ENCODE assay signal across 16 cellular contexts in genomic region chr1:229248821-229249817, GRCh38. TPM values are rescaled to one million over a fixed set of nuclear protein-coding genes. Genes with fewer than 3 reads are reported as not detected.
DNase-seq lines count a peak whose midpoint lies in the region; ATAC-seq and TF ChIP-seq lines count a peak whose summit lies in the region.
"Had no signal": no experiment of that assay in that cellular context is flagged by ENCODE, and none has a peak within 500 bp of the region (broad histone marks: within the 10 kb centered on the region; RNA-seq: fewer than 3 reads in every experiment).

No MANE protein-coding gene starts in this region.

- no peaks in the 10 kb centered on the region for H3F3A ChIP-seq in GM23338 (replicated peaks; ENCODE audit: low read depth)

- POLR2A ChIA-PET in T-cell (lab: Charles Lee) (interaction anchor here in 1 of 2 donors (0.6 kb wide), 1 partner anchor 21 kb away, joined by 4 read pairs; no protein-coding TSS in a partner anchor), GM10248 (lab: Yijun Ruan, JAX) (no interaction called here)

- no peak overlapping the region for H3K9ac ChIP-seq in BLaER1 treated with 17β-estradiol and CSF1 and Interleukin-3, amounts not matched to agents 10 nM and 100 nM

- H3K9me3 Mint-ChIP-seq in GM23338: peaks cover 5% of the 10 kb centered on the region; the same call in 2 of the 3 replicates
- peaks cover 0 to 6% (median 3%) of the 10 kb centered on the region in 3 donors for H3K9me3 Mint-ChIP-seq in T-cell

- intact Hi-C loops in cardiac septum (cut with DNase I): no loop called here

- H3K36me3 Mint-ChIP-seq in GM23338 (ENCODE audit: low read depth) (peaks cover 5% of the 10 kb centered on the region; the same call in 1 of the 3 replicates), T-cell (peaks cover 6% of the 10 kb centered on the region)

- no peaks in the 10 kb centered on the region for H3K79me2 ChIP-seq in GM23338 (replicated peaks; ENCODE audit: insufficient read depth)

- peak overlapping the region; percentile 73 for H2AFZ ChIP-seq in GM23338

- peaks cover 8% of the 10 kb centered on the region; the same call in 1 of the 2 replicates for H3K9me2 ChIP-seq in GM23338 (ENCODE audit: insufficient read depth)

- no peaks in the 10 kb centered on the region for H3K36me3 ChIP-seq in BLaER1 treated with 17β-estradiol and CSF1 and Interleukin-3, amounts not matched to agents 10 nM and 100 nM
- H3K36me3 ChIP-seq in GM23338 (ENCODE audit: insufficient read depth): no peaks in the 10 kb centered on the region
- H3K36me3 ChIP-seq: ascending aorta, Peyer's patch had no signal

- no peaks in the 10 kb centered on the region for H3K27me3 ChIP-seq in BLaER1 treated with 17β-estradiol and CSF1 and Interleukin-3, amounts not matched to agents 10 nM and 100 nM
- no peaks in the 10 kb centered on the region for H3K27me3 ChIP-seq in GM23338 (ENCODE audit: insufficient read depth)
- H3K27me3 ChIP-seq: ascending aorta, Peyer's patch had no signal

- CTCF ChIA-PET in T-cell (lab: Charles Lee): interaction anchor here in 1 of 2 donors (0.5 kb wide), 1 partner anchor 243 kb away, joined by 3 read pairs; no protein-coding TSS in a partner anchor
- CTCF ChIA-PET in GM10248 (lab: Yijun Ruan, JAX): interaction anchor here (0.7 to 1.0 kb wide), 2 partner anchors 9 to 21 kb away, joined by 3 read pairs; no protein-coding TSS in a partner anchor

- peaks cover 3 to 6% (median 5%) of the 10 kb centered on the region in 11 experiments; a peak in 19 of 22 replicates for H3K9me3 ChIP-seq in BLaER1 treated with 17β-estradiol and CSF1 and Interleukin-3, amounts not matched to agents 10 nM and 100 nM (replicated peaks in 1 of 11)

- DNase-seq in GM23338 (ENCODE audit: low spot score) (no peak), T-cell (no peak), left lobe of liver (ENCODE audit: low spot score) (no peak), GM10248 (ENCODE audit: extremely low spot score) (no peak), cardiac septum (ENCODE audit: low spot score) (no peak)
- DNase-seq in central memory CD4-positive, alpha-beta T cell: no peak
- DNase-seq: effector CD4-positive, alpha-beta T cell; Karpas-422; kidney; Peyer's patch; retina; stimulated activated CD4-positive, alpha-beta T cell treated with anti-CD3 and anti-CD28 coated beads, Interleukin-4, amount 100 ng/mL, for 24 hours; T1000 had no signal

- H4K20me1 ChIP-seq in BLaER1 treated with 17β-estradiol and CSF1 and Interleukin-3, amounts not matched to agents 10 nM and 100 nM: no peaks in the 10 kb centered on the region
- H4K20me1 ChIP-seq in GM23338 (replicated peaks; ENCODE audit: insufficient read depth): no peaks in the 10 kb centered on the region

- H3K4me2 ChIP-seq in BLaER1 treated with 17β-estradiol and CSF1 and Interleukin-3, amounts not matched to agents 10 nM and 100 nM: peak overlapping the region; percentile 7 to 80 (median 27); a peak in 18 of 22 replicates
- peak overlapping the region; percentile 40 for H3K4me2 ChIP-seq in GM23338

- H3K4me1 Mint-ChIP-seq in GM23338 (peaks cover 28% of the 10 kb centered on the region), T-cell (peaks cover 52 to 56% (median 54%) of the 10 kb centered on the region in 3 donors)

- peak; percentile 43 for ATAC-seq in GM23338
- no peak for ATAC-seq in T-cell (replicated peaks in 1 of 4)
- peak; percentile 79 for ATAC-seq in left lobe of liver
- no peak for ATAC-seq in GM21529 (IDR thresholded peaks at IDR 0.05; ENCODE audit: unreplicated experiment)

- H3K4me3 Mint-ChIP-seq in GM23338 (no peak overlapping the region; the same call in 2 of the 3 replicates), T-cell (peak overlapping the region in 1 of 3 donors; percentile 46)

- H3K27ac ChIP-seq in BLaER1 treated with 17β-estradiol and CSF1 and Interleukin-3, amounts not matched to agents 10 nM and 100 nM: peak overlapping the region in 2 of 11 experiments; percentile 15 to 48; a peak in 2 of 22 replicates
- no peak overlapping the region for H3K27ac ChIP-seq in GM23338 (ENCODE audit: low read depth)
- H3K27ac ChIP-seq: ascending aorta, Peyer's patch had no signal

- H3K4me3 ChIP-seq in BLaER1 treated with 17β-estradiol and CSF1 and Interleukin-3, amounts not matched to agents 10 nM and 100 nM: no peak overlapping the region
- H3K4me3 ChIP-seq in GM23338: no peak overlapping the region
- H3K4me3 ChIP-seq: ascending aorta, Peyer's patch had no signal

- H3K27me3 Mint-ChIP-seq in GM23338 (ENCODE audit: insufficient read depth, low read depth, poor library complexity) (no peaks in the 10 kb centered on the region), T-cell (no peaks in the 10 kb centered on the region)

- TF ChIP-seq CTCF in GM23338 (conservative IDR thresholded peaks at IDR 0.05; ENCODE audit: low read depth in 2 of 2): no peak
- no peak for TF ChIP-seq CTCF in GM10248 (IDR thresholded peaks at IDR 0.05; ENCODE audit: control extremely low read depth, extremely low read depth, low read depth, missing control alignments)

- no peak overlapping the region for H3K27ac Mint-ChIP-seq in GM23338
- H3K27ac Mint-ChIP-seq in T-cell: peak overlapping the region; percentile 71 to 87

- H3K4me1 ChIP-seq in BLaER1 treated with 17β-estradiol and CSF1 and Interleukin-3, amounts not matched to agents 10 nM and 100 nM: peaks cover 23 to 48% (median 30%) of the 10 kb centered on the region in 10 experiments
- peaks cover 21% of the 10 kb centered on the region for H3K4me1 ChIP-seq in GM23338 (ENCODE audit: insufficient read depth)
- H3K4me1 ChIP-seq: ascending aorta had no signal

TF ChIP-seq in GM23338, 12 proteins besides CTCF, POLR2A, EP300 and RAD21:
- TF ChIP-seq ZNF331 (CRISPR knock-in tag; IDR thresholded peaks at IDR 0.05; ENCODE audit: low read depth) (no peak), JUNB (IDR thresholded peaks at IDR 0.05; ENCODE audit: unreplicated experiment) (no peak), EZH2phosphoT487 (IDR thresholded peaks at IDR 0.05; ENCODE audit: unreplicated experiment) (no peak), EZH2 (IDR thresholded peaks at IDR 0.05; ENCODE audit: low read depth, unreplicated experiment) (no peak), NANOG (IDR thresholded peaks at IDR 0.05; ENCODE audit: borderline replicate concordance) (no peak), STAT1 (IDR thresholded peaks at IDR 0.05; ENCODE audit: unreplicated experiment) (no peak), CREB1 (CRISPR knock-in tag; IDR thresholded peaks at IDR 0.05; ENCODE audit: low read depth) (no peak)
- TF ChIP-seq, protein P1, sequence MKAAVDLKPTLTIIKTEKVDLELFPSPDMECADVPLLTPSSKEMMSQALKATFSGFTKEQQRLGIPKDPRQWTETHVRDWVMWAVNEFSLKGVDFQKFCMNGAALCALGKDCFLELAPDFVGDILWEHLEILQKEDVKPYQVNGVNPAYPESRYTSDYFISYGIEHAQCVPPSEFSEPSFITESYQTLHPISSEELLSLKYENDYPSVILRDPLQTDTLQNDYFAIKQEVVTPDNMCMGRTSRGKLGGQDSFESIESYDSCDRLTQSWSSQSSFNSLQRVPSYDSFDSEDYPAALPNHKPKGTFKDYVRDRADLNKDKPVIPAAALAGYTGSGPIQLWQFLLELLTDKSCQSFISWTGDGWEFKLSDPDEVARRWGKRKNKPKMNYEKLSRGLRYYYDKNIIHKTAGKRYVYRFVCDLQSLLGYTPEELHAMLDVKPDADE (IDR thresholded peaks at IDR 0.05): no peak
- TF ChIP-seq, protein P2, sequence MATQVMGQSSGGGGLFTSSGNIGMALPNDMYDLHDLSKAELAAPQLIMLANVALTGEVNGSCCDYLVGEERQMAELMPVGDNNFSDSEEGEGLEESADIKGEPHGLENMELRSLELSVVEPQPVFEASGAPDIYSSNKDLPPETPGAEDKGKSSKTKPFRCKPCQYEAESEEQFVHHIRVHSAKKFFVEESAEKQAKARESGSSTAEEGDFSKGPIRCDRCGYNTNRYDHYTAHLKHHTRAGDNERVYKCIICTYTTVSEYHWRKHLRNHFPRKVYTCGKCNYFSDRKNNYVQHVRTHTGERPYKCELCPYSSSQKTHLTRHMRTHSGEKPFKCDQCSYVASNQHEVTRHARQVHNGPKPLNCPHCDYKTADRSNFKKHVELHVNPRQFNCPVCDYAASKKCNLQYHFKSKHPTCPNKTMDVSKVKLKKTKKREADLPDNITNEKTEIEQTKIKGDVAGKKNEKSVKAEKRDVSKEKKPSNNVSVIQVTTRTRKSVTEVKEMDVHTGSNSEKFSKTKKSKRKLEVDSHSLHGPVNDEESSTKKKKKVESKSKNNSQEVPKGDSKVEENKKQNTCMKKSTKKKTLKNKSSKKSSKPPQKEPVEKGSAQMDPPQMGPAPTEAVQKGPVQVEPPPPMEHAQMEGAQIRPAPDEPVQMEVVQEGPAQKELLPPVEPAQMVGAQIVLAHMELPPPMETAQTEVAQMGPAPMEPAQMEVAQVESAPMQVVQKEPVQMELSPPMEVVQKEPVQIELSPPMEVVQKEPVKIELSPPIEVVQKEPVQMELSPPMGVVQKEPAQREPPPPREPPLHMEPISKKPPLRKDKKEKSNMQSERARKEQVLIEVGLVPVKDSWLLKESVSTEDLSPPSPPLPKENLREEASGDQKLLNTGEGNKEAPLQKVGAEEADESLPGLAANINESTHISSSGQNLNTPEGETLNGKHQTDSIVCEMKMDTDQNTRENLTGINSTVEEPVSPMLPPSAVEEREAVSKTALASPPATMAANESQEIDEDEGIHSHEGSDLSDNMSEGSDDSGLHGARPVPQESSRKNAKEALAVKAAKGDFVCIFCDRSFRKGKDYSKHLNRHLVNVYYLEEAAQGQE (IDR thresholded peaks at IDR 0.05; ENCODE audit: unreplicated experiment): no peak

RNA-seq across cellular contexts. Expression of gene RAB4A, which starts 21.8 kb away (rescaled TPM):
- total RNA-seq in GM23338 (2014; rRNA removed; shearing (Covaris generic)): 25.9 and 37.5 TPM in 2 replicates
- polyA plus RNA-seq in GM23338 (2016; fragmentation: Nextera tagmentation; extraction: Ambion mirVana): 49.4 and 50.8 TPM in 2 replicates
- total RNA-seq in T-cell (10 to 100 TPM; 25.4 to 52.1 (median 44.6) TPM), left lobe of liver (63.7 TPM), cardiac septum (124 TPM)

Comparison
In these comparisons a context has a peak if more than half of its experiments do, and no peak if none do; other contexts are left out.
1. ATAC-seq: peak in GM23338 (single experiment) and left lobe of liver (single experiment); none in T-cell (0 of 4) and GM21529 (single experiment).